7 cellular contexts compared by ENCODE assay signal in genomic region chr19:37007587-37008220, GRCh38.
DNase-seq lines count a peak whose midpoint lies in the region; ATAC-seq and TF ChIP-seq lines count a peak whose summit lies in the region.

No MANE protein-coding gene starts in this region.

- H3K9me3 Mint-ChIP-seq in activated naive CD4-positive, alpha-beta T cell treated with anti-CD3 and anti-CD28 coated beads, Interleukin-2, amount 50 U/mL, for 72 hours: peaks cover 22 to 31% of the 10 kb centered on the region in 2 donors

- peak overlapping the region in 1 of 2 donors; percentile 59 for H3K27ac Mint-ChIP-seq in activated naive CD4-positive, alpha-beta T cell treated with anti-CD3 and anti-CD28 coated beads, Interleukin-2, amount 50 U/mL, for 72 hours

- DNase-seq in NCI-H345 treated with DMSO at 0.1 percent for 48 hours (lab: John Stamatoyannopoulos, UW; ENCODE audit: unreplicated experiment): peak; percentile 55
- DNase-seq in activated naive CD4-positive, alpha-beta T cell treated with anti-CD3 and anti-CD28 coated beads, Interleukin-2, amount 50 U/mL, for 72 hours (ENCODE audit: low spot score in 2 of 2): peak; percentile 17 to 65
- no peak for DNase-seq in kidney epithelial cell (ENCODE audit: low read depth)
- peak; percentile 4 to 34 (median 7) for DNase-seq in stimulated activated CD4-positive, alpha-beta T cell treated with anti-CD3 and anti-CD28 coated beads, TNF-alpha, amount 100 ng/mL, for 24 hours (ENCODE audit: low read depth in 3 of 3)

- H3K36me3 Mint-ChIP-seq in activated naive CD4-positive, alpha-beta T cell treated with anti-CD3 and anti-CD28 coated beads, Interleukin-2, amount 50 U/mL, for 72 hours: peaks cover 45 to 49% of the 10 kb centered on the region in 2 donors

- peak overlapping the region; percentile 15 for H3K4me3 ChIP-seq in kidney epithelial cell (ENCODE audit: low read depth, low read length)

- no peak for TF ChIP-seq CTCF in kidney epithelial cell (IDR thresholded peaks at IDR 0.05; ENCODE audit: insufficient read depth, low read length, poor library complexity, severe bottlenecking)

- no peaks in the 10 kb centered on the region for H3K27me3 ChIP-seq in kidney epithelial cell (ENCODE audit: control insufficient read depth, insufficient read depth, low read length)

- ATAC-seq in activated naive CD4-positive, alpha-beta T cell treated with anti-CD3 and anti-CD28 coated beads, Interleukin-2, amount 50 U/mL, for 72 hours: peak; percentile 18 to 81
- ATAC-seq in GM18511 (IDR thresholded peaks at IDR 0.05; ENCODE audit: unreplicated experiment): no peak
- no peak for ATAC-seq in HG03521 (IDR thresholded peaks at IDR 0.05; ENCODE audit: unreplicated experiment)
- ATAC-seq in HG03095 (IDR thresholded peaks at IDR 0.05; ENCODE audit: unreplicated experiment): no peak

- H3K36me3 ChIP-seq in kidney epithelial cell (ENCODE audit: control insufficient read depth, insufficient read depth, low read length): no peaks in the 10 kb centered on the region

Comparison
In these comparisons a context has a peak if more than half of its experiments do, and no peak if none do; other contexts are left out.
1. ATAC-seq: peak in activated naive CD4-positive, alpha-beta T cell treated with anti-CD3 and anti-CD28 coated beads, Interleukin-2, amount 50 U/mL, for 72 hours (2 of 2); none in GM18511 (single experiment), HG03521 (single experiment) and HG03095 (single experiment).